9 cellular contexts compared by ENCODE assay signal in the genomic region with DNA sequence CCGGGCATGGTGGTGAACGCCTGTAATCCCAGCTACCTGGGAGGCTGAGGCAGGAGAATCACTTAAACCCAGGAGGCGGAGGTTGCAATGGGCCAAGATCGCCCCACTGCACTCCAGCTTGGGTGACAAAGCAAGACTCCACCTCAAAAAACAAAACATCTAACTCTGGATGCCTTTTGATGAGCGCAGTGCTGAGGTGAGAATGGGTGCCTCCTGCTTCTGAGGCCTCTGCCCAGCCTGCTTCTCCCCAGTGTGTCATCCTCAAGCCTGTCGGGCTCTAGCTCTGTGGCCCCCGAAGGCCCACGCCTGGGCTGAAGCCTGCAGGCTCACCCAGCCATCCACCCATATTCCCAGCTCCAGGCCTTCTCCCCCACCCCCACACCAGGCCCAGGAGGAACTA. TPM values are rescaled to one million over a fixed set of nuclear protein-coding genes. Genes with fewer than 3 reads are reported as not detected.
DNase-seq lines count a peak whose midpoint lies in the region; ATAC-seq and TF ChIP-seq lines count a peak whose summit lies in the region.
"Had no signal": no experiment of that assay in that cellular context is flagged by ENCODE, and none has a peak within 500 bp of the region (broad histone marks: within the 10 kb centered on the region; RNA-seq: fewer than 3 reads in every experiment).

No MANE protein-coding gene starts in this region.

- H3K4me3 Mint-ChIP-seq in activated T-cell treated with anti-CD3 and anti-CD28 coated beads, Interleukin-2, amount 50 U/mL, for 24 hours: no peak overlapping the region
- H3K4me3 Mint-ChIP-seq in activated naive CD8-positive, alpha-beta T cell treated with anti-CD3 and anti-CD28 coated beads, Interleukin-2, amount 10 ng/mL, durations not matched to agents 7 days and 5 days: peak overlapping the region; percentile 66
- H3K4me3 Mint-ChIP-seq in CD4-positive, alpha-beta memory T cell: no peak overlapping the region

- no peaks in the 10 kb centered on the region for H3K9me3 Mint-ChIP-seq in activated T-cell treated with anti-CD3 and anti-CD28 coated beads, Interleukin-2, amount 50 U/mL, for 24 hours
- no peaks in the 10 kb centered on the region for H3K9me3 Mint-ChIP-seq in activated naive CD8-positive, alpha-beta T cell treated with anti-CD3 and anti-CD28 coated beads, Interleukin-2, amount 10 ng/mL, durations not matched to agents 7 days and 5 days
- no peaks in the 10 kb centered on the region for H3K9me3 Mint-ChIP-seq in CD4-positive, alpha-beta memory T cell

- intact Hi-C loops in tibial artery (cut with DNase I; ENCODE audit: low total_unique reads): no loop called here
- intact Hi-C loops in CD4-positive, alpha-beta memory T cell (cut with micrococcal nuclease): no loop called here

- no peak overlapping the region for H3K4me2 ChIP-seq in mesenchymal stem cell (ENCODE audit: low read length, poor library complexity, severe bottlenecking)
- H3K4me2 ChIP-seq: KMS-11 had no signal

- H2BK15ac ChIP-seq in mesenchymal stem cell (ENCODE audit: low read depth, poor library complexity, severe bottlenecking): no peak overlapping the region

- H3K36me3 ChIP-seq in mesenchymal stem cell (ENCODE audit: control insufficient read depth in 1 of 2, insufficient read depth in 2 of 2, low read depth in 1 of 2, low read length in 2 of 2) (peaks cover 6 to 23% of the 10 kb centered on the region in 2 experiments), tibial artery (peaks cover 0 to 5% (median 0%) of the 10 kb centered on the region in 3 donors)
- no peaks in the 10 kb centered on the region for H3K36me3 ChIP-seq in CD4-positive, alpha-beta memory T cell (ENCODE audit: insufficient read depth, low read length)

- H4K8ac ChIP-seq in mesenchymal stem cell (ENCODE audit: low read length): no peak overlapping the region

- H3K9me3 ChIP-seq in mesenchymal stem cell (ENCODE audit: control insufficient read depth, low read length) (no peaks in the 10 kb centered on the region), tibial artery (no peaks in the 10 kb centered on the region)
- H3K9me3 ChIP-seq in CD4-positive, alpha-beta memory T cell (ENCODE audit: control insufficient read depth in 1 of 2, low read length in 2 of 2): no peaks in the 10 kb centered on the region

- peaks cover 34% of the 10 kb centered on the region for H3K36me3 Mint-ChIP-seq in activated T-cell treated with anti-CD3 and anti-CD28 coated beads, Interleukin-2, amount 50 U/mL, for 24 hours (ENCODE audit: low read depth)
- H3K36me3 Mint-ChIP-seq in activated naive CD8-positive, alpha-beta T cell treated with anti-CD3 and anti-CD28 coated beads, Interleukin-2, amount 10 ng/mL, durations not matched to agents 7 days and 5 days: peaks cover 3% of the 10 kb centered on the region
- H3K36me3 Mint-ChIP-seq in CD4-positive, alpha-beta memory T cell: peaks cover 6 to 21% of the 10 kb centered on the region in 2 donors

- 100% methylated on average over 8 of the region's 8 CpGs for WGBS in mesenchymal stem cell

- peaks cover 26% of the 10 kb centered on the region for H3K4me1 Mint-ChIP-seq in activated T-cell treated with anti-CD3 and anti-CD28 coated beads, Interleukin-2, amount 50 U/mL, for 24 hours (ENCODE audit: low read depth)
- H3K4me1 Mint-ChIP-seq in activated naive CD8-positive, alpha-beta T cell treated with anti-CD3 and anti-CD28 coated beads, Interleukin-2, amount 10 ng/mL, durations not matched to agents 7 days and 5 days: peaks cover 21% of the 10 kb centered on the region
- peaks cover 0 to 5% (median 2%) of the 10 kb centered on the region in 4 donors for H3K4me1 Mint-ChIP-seq in CD4-positive, alpha-beta memory T cell

- H3K4me1 ChIP-seq in mesenchymal stem cell (ENCODE audit: control insufficient read depth, insufficient read depth, low read depth, low read length) (peaks cover 86% of the 10 kb centered on the region), tibial artery (peaks cover 15 to 99% (median 90%) of the 10 kb centered on the region in 4 donors)
- no peaks in the 10 kb centered on the region for H3K4me1 ChIP-seq in CD4-positive, alpha-beta memory T cell (ENCODE audit: insufficient read depth, low read length)

- peak overlapping the region; percentile 72 for H3K27ac Mint-ChIP-seq in activated T-cell treated with anti-CD3 and anti-CD28 coated beads, Interleukin-2, amount 50 U/mL, for 24 hours
- H3K27ac Mint-ChIP-seq in activated naive CD8-positive, alpha-beta T cell treated with anti-CD3 and anti-CD28 coated beads, Interleukin-2, amount 10 ng/mL, durations not matched to agents 7 days and 5 days: peak overlapping the region; percentile 93
- no peak overlapping the region for H3K27ac Mint-ChIP-seq in CD4-positive, alpha-beta memory T cell

- H3K79me1 ChIP-seq in mesenchymal stem cell (replicated peaks; ENCODE audit: low read length, poor library complexity, severe bottlenecking): peaks cover 6% of the 10 kb centered on the region

- no peak overlapping the region for H2BK120ac ChIP-seq in mesenchymal stem cell (ENCODE audit: low read depth, low read length)

- POLR2A ChIA-PET in activated naive CD8-positive, alpha-beta T cell treated with anti-CD3 and anti-CD28 coated beads, Interleukin-2, amount 10 ng/mL, durations not matched to agents 7 days and 5 days (lab: Charles Lee): interaction anchor here (0.7 to 3.1 kb wide), 7 partner anchors 9 to 173 kb away, joined by 3 to 37 read pairs (median 4); a partner anchor contains a TSS
- POLR2A ChIA-PET in CD4-positive, alpha-beta memory T cell (lab: Charles Lee; ENCODE audit: partially characterized antibody): no interaction called here

- H3K27ac ChIP-seq in mesenchymal stem cell (ENCODE audit: low read length, poor library complexity, severe bottlenecking) (no peak overlapping the region), tibial artery (peak overlapping the region; percentile 99 to 100)
- no peak overlapping the region for H3K27ac ChIP-seq in CD4-positive, alpha-beta memory T cell (ENCODE audit: low read depth, low read length)
- H3K27ac ChIP-seq: KMS-11 had no signal

- peak overlapping the region in 1 of 2 experiments; percentile 69 for H3K18ac ChIP-seq in mesenchymal stem cell (ENCODE audit: low read depth in 1 of 2, low read length in 2 of 2)

- H3K4ac ChIP-seq in mesenchymal stem cell (ENCODE audit: low read depth in 1 of 2, low read length in 2 of 2): peak overlapping the region in 1 of 2 experiments; percentile 42

- H3K4me3 ChIP-seq in mesenchymal stem cell (ENCODE audit: insufficient read depth in 1 of 2, low read depth in 1 of 2, low read length in 2 of 2): no peak overlapping the region
- no peak overlapping the region for H3K4me3 ChIP-seq in tibial artery
- no peak overlapping the region for H3K4me3 ChIP-seq in CD4-positive, alpha-beta memory T cell (ENCODE audit: low read length in 2 of 2)

- DNase-seq in activated T-cell treated with anti-CD3 and anti-CD28 coated beads, Interleukin-2, amount 50 U/mL, for 24 hours: no peak
- DNase-seq in activated T-cell treated with anti-CD3 and anti-CD28 coated beads for 4 hours (no peak), mesenchymal stem cell (no peak), tibial artery (no peak), NCI-H524 treated with DMSO at 0.1 percent for 48 hours (lab: John Stamatoyannopoulos, UW) (no peak), NCI-H2227 (lab: John Stamatoyannopoulos, UW; ENCODE audit: unreplicated experiment) (no peak)
- DNase-seq in activated naive CD8-positive, alpha-beta T cell treated with anti-CD3 and anti-CD28 coated beads, Interleukin-2, amount 10 ng/mL, durations not matched to agents 7 days and 5 days: no peak
- DNase-seq in CD4-positive, alpha-beta memory T cell: no peak

- H3K27me3 ChIP-seq in mesenchymal stem cell (ENCODE audit: control insufficient read depth in 1 of 2, insufficient read depth in 1 of 2, low read length in 2 of 2): no peaks in the 10 kb centered on the region
- no peaks in the 10 kb centered on the region for H3K27me3 ChIP-seq in tibial artery
- H3K27me3 ChIP-seq in CD4-positive, alpha-beta memory T cell (ENCODE audit: insufficient read depth, low read length): no peaks in the 10 kb centered on the region

- H3K14ac ChIP-seq in mesenchymal stem cell (ENCODE audit: low read length in 2 of 2): no peak overlapping the region

- no peaks in the 10 kb centered on the region for H3K27me3 Mint-ChIP-seq in activated T-cell treated with anti-CD3 and anti-CD28 coated beads, Interleukin-2, amount 50 U/mL, for 24 hours
- no peaks in the 10 kb centered on the region for H3K27me3 Mint-ChIP-seq in activated naive CD8-positive, alpha-beta T cell treated with anti-CD3 and anti-CD28 coated beads, Interleukin-2, amount 10 ng/mL, durations not matched to agents 7 days and 5 days
- H3K27me3 Mint-ChIP-seq in CD4-positive, alpha-beta memory T cell: no peaks in the 10 kb centered on the region

- peak overlapping the region in 1 of 2 experiments; percentile 50 for H2BK12ac ChIP-seq in mesenchymal stem cell (ENCODE audit: low read length in 2 of 2)

- no peak overlapping the region for H3K9ac ChIP-seq in mesenchymal stem cell (ENCODE audit: low read length)
- H3K9ac ChIP-seq: KMS-11 had no signal

- no peak for ATAC-seq in activated naive CD8-positive, alpha-beta T cell treated with anti-CD3 and anti-CD28 coated beads, Interleukin-2, amount 10 ng/mL, durations not matched to agents 7 days and 5 days (ENCODE audit: low read depth)

- H2AFZ ChIP-seq in mesenchymal stem cell (ENCODE audit: low read depth, low read length): no peak overlapping the region

- no peak overlapping the region for H3K23ac ChIP-seq in mesenchymal stem cell (ENCODE audit: low read length in 2 of 2)

- no peak overlapping the region for H4K91ac ChIP-seq in mesenchymal stem cell (ENCODE audit: low read length)

- H2AK5ac ChIP-seq in mesenchymal stem cell (ENCODE audit: low read length, severe bottlenecking): peak overlapping the region; percentile 54

- TF ChIP-seq CTCF in tibial artery (IDR thresholded peaks at IDR 0.05): no peak

- CTCF ChIA-PET in CD4-positive, alpha-beta memory T cell (lab: Charles Lee; ENCODE audit: partially characterized antibody): no interaction called here

- no peak overlapping the region for H2BK5ac ChIP-seq in mesenchymal stem cell (ENCODE audit: low read depth, low read length, poor library complexity, severe bottlenecking)

RNA-seq across cellular contexts. Expression of a gene that starts 10.5 kb away (rescaled TPM):
- total RNA-seq in activated naive CD8-positive, alpha-beta T cell treated with anti-CD3 and anti-CD28 coated beads, Interleukin-2, amount 10 ng/mL, durations not matched to agents 7 days and 5 days: 1 to 10 TPM; 4.6 to 4.8 TPM
- polyA plus RNA-seq in mesenchymal stem cell (2013, experiment 1 of 2): 105 TPM
- 103 TPM for polyA plus RNA-seq in mesenchymal stem cell (2013, experiment 2 of 2)
- total RNA-seq in CD4-positive, alpha-beta memory T cell: 1 to 10 TPM; 1.8 to 1.9 TPM
- not detected for polyA plus RNA-seq in CD4-positive, alpha-beta memory T cell

RNA-seq across cellular contexts. Expression of a gene that starts 50.0 kb away (rescaled TPM):
- total RNA-seq in activated naive CD8-positive, alpha-beta T cell treated with anti-CD3 and anti-CD28 coated beads, Interleukin-2, amount 10 ng/mL, durations not matched to agents 7 days and 5 days: under 1 TPM in 1 of 2 experiments, not detected in 1; 0.42 TPM
- 0.15 TPM for polyA plus RNA-seq in mesenchymal stem cell (2013, experiment 1 of 2)
- 0.11 TPM for polyA plus RNA-seq in mesenchymal stem cell (2013, experiment 2 of 2)
- not detected for total RNA-seq in CD4-positive, alpha-beta memory T cell
- polyA plus RNA-seq in CD4-positive, alpha-beta memory T cell: not detected

Comparison
In these comparisons a context has a peak if more than half of its experiments do, and no peak if none do; other contexts are left out.
1. H3K27ac Mint-ChIP-seq: peak in activated T-cell treated with anti-CD3 and anti-CD28 coated beads, Interleukin-2, amount 50 U/mL, for 24 hours (single experiment) and activated naive CD8-positive, alpha-beta T cell treated with anti-CD3 and anti-CD28 coated beads, Interleukin-2, amount 10 ng/mL, durations not matched to agents 7 days and 5 days (single experiment); none in CD4-positive, alpha-beta memory T cell (0 of 7).
2. H3K27ac ChIP-seq: peak in tibial artery (2 of 2); none in mesenchymal stem cell (single experiment) and CD4-positive, alpha-beta memory T cell (single experiment).